Comparison of ENCODE assay signal across 8 cellular contexts in the genomic region with DNA sequence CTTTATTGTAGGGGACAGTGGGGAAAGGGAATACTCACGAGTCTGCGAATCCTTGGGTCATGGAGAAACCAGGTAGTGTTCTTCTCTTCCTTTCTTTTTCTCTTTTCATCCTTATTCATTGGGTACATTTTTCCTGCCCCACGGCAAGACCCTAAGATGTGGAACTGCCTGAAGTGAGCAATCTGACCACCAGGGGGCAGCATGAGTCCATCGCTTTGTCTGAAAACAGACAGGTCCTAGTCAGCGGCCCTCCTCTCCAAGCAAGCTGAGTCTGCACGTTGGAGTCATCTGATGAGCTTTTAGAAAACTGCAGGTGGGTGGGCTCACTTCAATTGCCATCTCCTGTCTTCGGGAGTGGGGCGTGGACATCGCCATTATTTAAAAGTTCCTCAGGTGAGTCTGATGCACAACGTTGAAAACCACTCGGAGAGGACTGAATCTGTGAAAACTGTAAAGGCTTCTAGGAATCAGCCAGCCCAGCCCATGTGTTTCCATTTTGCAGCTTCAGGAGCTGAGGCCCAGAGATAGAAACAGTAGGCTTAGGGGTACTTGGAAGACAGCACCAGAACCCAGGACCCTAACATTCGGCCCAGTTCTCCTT. TPM values are rescaled to one million over a fixed set of nuclear protein-coding genes. Genes with fewer than 3 reads are reported as not detected.
DNase-seq lines count a peak whose midpoint lies in the region; ATAC-seq and FAIRE-seq lines count a peak whose summit lies in the region.

No MANE protein-coding gene starts in this region.

- DNase-seq in A172 (ENCODE audit: low spot score) (peak; percentile 79), HTR-8/SVneo (ENCODE audit: insufficient read length, low spot score) (peak; percentile 78), NOMO-1 (lab: John Stamatoyannopoulos, UW; ENCODE audit: unreplicated experiment in 2 of 2) (peak; percentile 28 to 54), epidermal melanocyte (ENCODE audit: insufficient read length, low spot score) (peak; percentile 73), middle frontal gyrus (ENCODE audit: extremely low spot score, low spot score) (peak; percentile 83)
- DNase-seq in activated CD8-positive, alpha-beta memory T cell treated with anti-CD3 and anti-CD28 coated beads for 48 hours (ENCODE audit: low read depth in 2 of 3, low spot score in 2 of 3), result peak; percentile 55 to 92 (median 85)
- peak; percentile 85 for DNase-seq in stimulated activated CD8-positive, alpha-beta memory T cell treated with anti-CD3 and anti-CD28 coated beads, Interleukin-4, amount 100 ng/mL, for 24 hours (ENCODE audit: low read depth)

- peak; percentile 77 for ATAC-seq in GM18517 (IDR thresholded peaks at IDR 0.05; ENCODE audit: unreplicated experiment)

- peak; percentile 63 for FAIRE-seq in HTR-8/SVneo (lab: Jason Lieb, UNC)

RNA-seq across cellular contexts. Expression of a gene that starts 34.0 kb away (rescaled TPM):
- total RNA-seq in A172 (2014; rRNA removed; shearing (Covaris generic)), result 64.8 and 66.4 TPM in 2 replicates

Comparison
In these comparisons a context has a peak if more than half of its experiments do, and no peak if none do; other contexts are left out.
1. Peak in every context shown above with its lines: DNase-seq and ATAC-seq.